ENCODE assay signal across 1 cellular context in the genomic region with DNA sequence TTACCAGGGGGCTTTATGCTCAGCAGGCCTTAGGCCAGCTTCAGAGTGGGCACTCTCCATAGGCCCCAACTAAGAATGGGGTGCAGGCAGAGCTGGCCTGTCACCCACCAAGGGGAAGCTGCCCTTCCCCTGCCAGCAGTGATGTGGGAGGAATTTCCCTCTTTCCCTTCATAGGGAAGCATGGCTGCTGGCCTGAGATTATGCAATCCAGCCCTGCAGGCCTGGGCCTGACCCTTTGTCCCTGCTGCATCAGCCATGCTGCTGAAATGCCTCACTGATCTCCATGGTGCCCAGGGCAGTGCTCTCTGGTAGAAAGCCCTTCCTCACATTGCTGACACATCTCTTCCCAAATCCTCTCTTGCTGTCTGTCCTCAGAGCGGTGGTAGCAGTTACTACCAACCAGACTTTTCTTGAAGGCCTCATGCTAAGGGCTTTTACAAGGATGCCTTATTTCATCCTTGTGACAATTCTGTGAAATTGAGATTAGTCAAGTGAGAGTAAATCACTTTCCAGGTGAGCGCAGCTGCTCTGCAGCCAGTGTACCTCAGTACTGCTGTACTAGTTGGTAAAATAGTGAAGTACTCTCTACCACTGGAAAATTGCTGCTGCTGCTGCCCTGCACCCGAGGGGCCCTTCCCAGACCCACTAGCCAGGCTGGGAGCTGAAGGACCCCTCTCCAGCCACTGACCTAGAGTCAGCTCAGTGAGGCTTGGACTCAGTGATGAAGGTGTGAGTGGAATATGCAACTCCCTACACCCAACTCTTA.
TF ChIP-seq lines count a peak whose summit lies in the region.

No MANE protein-coding gene starts in this region.

TF ChIP-seq in HepG2, 621 proteins besides CTCF, POLR2A, EP300 and RAD21 (continued from another document and continues in another):
- TF ChIP-seq, protein P1, sequence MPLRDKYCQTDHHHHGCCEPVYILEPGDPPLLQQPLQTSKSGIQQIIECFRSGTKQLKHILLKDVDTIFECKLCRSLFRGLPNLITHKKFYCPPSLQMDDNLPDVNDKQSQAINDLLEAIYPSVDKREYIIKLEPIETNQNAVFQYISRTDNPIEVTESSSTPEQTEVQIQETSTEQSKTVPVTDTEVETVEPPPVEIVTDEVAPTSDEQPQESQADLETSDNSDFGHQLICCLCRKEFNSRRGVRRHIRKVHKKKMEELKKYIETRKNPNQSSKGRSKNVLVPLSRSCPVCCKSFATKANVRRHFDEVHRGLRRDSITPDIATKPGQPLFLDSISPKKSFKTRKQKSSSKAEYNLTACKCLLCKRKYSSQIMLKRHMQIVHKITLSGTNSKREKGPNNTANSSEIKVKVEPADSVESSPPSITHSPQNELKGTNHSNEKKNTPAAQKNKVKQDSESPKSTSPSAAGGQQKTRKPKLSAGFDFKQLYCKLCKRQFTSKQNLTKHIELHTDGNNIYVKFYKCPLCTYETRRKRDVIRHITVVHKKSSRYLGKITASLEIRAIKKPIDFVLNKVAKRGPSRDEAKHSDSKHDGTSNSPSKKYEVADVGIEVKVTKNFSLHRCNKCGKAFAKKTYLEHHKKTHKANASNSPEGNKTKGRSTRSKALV (CRISPR knock-in tag; IDR thresholded peaks at IDR 0.05) = no peak
- TF ChIP-seq HNF4G (IDR thresholded peaks at IDR 0.05; ENCODE audit: borderline replicate concordance, low read depth, low read length) (no peak), HNF4G (CRISPR knock-in tag; IDR thresholded peaks at IDR 0.05; ENCODE audit: borderline replicate concordance, low read depth) (0 out of 2 replicates have a peak, but pooled peaks have one; percentile 21), ZSCAN12 (CRISPR knock-in tag; IDR thresholded peaks at IDR 0.05) (no peak), CEBPB (IDR thresholded peaks at IDR 0.05; ENCODE audit: borderline replicate concordance, low read depth, low read length) (peak; percentile 98), SIN3B (IDR thresholded peaks at IDR 0.05; ENCODE audit: low read length) (no peak), POGZ (CRISPR knock-in tag; IDR thresholded peaks at IDR 0.05) (no peak), TOPORS (CRISPR knock-in tag; IDR thresholded peaks at IDR 0.05) (no peak), BRCA1 (CRISPR knock-in tag; IDR thresholded peaks at IDR 0.05) (0 out of 2 replicates have a peak, but pooled peaks have one; percentile 21), ZNF468 (CRISPR knock-in tag; IDR thresholded peaks at IDR 0.05) (no peak), ZNF44 (CRISPR knock-in tag; IDR thresholded peaks at IDR 0.05) (no peak), MZF1 (CRISPR knock-in tag; IDR thresholded peaks at IDR 0.05; ENCODE audit: borderline replicate concordance) (no peak), FOXP1 (IDR thresholded peaks at IDR 0.05) (no peak), FOXP1 (CRISPR knock-in tag; IDR thresholded peaks at IDR 0.05) (no peak), ZNF644 (CRISPR knock-in tag; IDR thresholded peaks at IDR 0.05; ENCODE audit: low read depth) (peak; percentile 91; the same call in 1 of the 2 replicates), THAP11 (CRISPR knock-in tag; IDR thresholded peaks at IDR 0.05) (0 out of 2 replicates have a peak, but pooled peaks have one; percentile 44), RBM22 (optimal IDR thresholded peaks at IDR 0.05; ENCODE audit: low read length) (no peak), ETV6 (CRISPR knock-in tag; conservative IDR thresholded peaks at IDR 0.05) (0 out of 2 replicates have a peak, but pooled peaks have one; percentile 45), ZNF225 (CRISPR knock-in tag; IDR thresholded peaks at IDR 0.05) (peak; percentile 67; the same call in 1 of the 2 replicates), ZNF747 (CRISPR knock-in tag; IDR thresholded peaks at IDR 0.05; ENCODE audit: borderline replicate concordance) (no peak), ZNF331 (CRISPR knock-in tag; IDR thresholded peaks at IDR 0.05) (peak; percentile 54; the same call in 1 of the 2 replicates), KAT8 (CRISPR knock-in tag; IDR thresholded peaks at IDR 0.05) (peak; percentile 64; the same call in 1 of the 2 replicates), FOXC1 (CRISPR knock-in tag; IDR thresholded peaks at IDR 0.05; ENCODE audit: borderline replicate concordance) (0 out of 2 replicates have a peak, but pooled peaks have one; percentile 65), ZMYM3 (CRISPR knock-in tag; IDR thresholded peaks at IDR 0.05) (peak; percentile 59), NR2F6 (IDR thresholded peaks at IDR 0.05) (no peak; the same call in 1 of the 2 replicates), NR2F6 (CRISPR knock-in tag; IDR thresholded peaks at IDR 0.05) (peak; percentile 73; the same call in 1 of the 2 replicates), RFX1 (IDR thresholded peaks at IDR 0.05) (no peak), SUZ12 (IDR thresholded peaks at IDR 0.05; ENCODE audit: low read depth, low read length) (no peak), ZNF614 (CRISPR knock-in tag; IDR thresholded peaks at IDR 0.05; ENCODE audit: borderline replicate concordance) (0 out of 2 replicates have a peak, but pooled peaks have one; percentile 34), MTA1 (CRISPR knock-in tag; IDR thresholded peaks at IDR 0.05; ENCODE audit: borderline replicate concordance) (peak; percentile 60; the same call in 1 of the 2 replicates), NR2C2 (CRISPR knock-in tag; IDR thresholded peaks at IDR 0.05; ENCODE audit: borderline replicate concordance) (0 out of 2 replicates have a peak, but pooled peaks have one; percentile 51), RXRB (CRISPR knock-in tag; IDR thresholded peaks at IDR 0.05; ENCODE audit: borderline replicate concordance) (no peak), CAMTA2 (CRISPR knock-in tag; IDR thresholded peaks at IDR 0.05; ENCODE audit: borderline replicate concordance) (no peak), ATRX (CRISPR knock-in tag; IDR thresholded peaks at IDR 0.05; ENCODE audit: borderline replicate concordance) (no peak), CEBPG (CRISPR knock-in tag; IDR thresholded peaks at IDR 0.05) (peak; percentile 98), MIER2 (CRISPR knock-in tag; IDR thresholded peaks at IDR 0.05) (no peak), SNRNP70 (IDR thresholded peaks at IDR 0.05; ENCODE audit: low read depth, low read length) (no peak), ZFX (CRISPR knock-in tag; IDR thresholded peaks at IDR 0.05; ENCODE audit: low read depth) (peak; percentile 88), MYC (CRISPR knock-in tag; IDR thresholded peaks at IDR 0.05; ENCODE audit: borderline replicate concordance) (peak; percentile 75; the same call in 1 of the 2 replicates), WIZ (CRISPR knock-in tag; IDR thresholded peaks at IDR 0.05) (no peak), ZNF253 (CRISPR knock-in tag; IDR thresholded peaks at IDR 0.05; ENCODE audit: borderline replicate concordance) (no peak)
- TF ChIP-seq, protein P2, sequence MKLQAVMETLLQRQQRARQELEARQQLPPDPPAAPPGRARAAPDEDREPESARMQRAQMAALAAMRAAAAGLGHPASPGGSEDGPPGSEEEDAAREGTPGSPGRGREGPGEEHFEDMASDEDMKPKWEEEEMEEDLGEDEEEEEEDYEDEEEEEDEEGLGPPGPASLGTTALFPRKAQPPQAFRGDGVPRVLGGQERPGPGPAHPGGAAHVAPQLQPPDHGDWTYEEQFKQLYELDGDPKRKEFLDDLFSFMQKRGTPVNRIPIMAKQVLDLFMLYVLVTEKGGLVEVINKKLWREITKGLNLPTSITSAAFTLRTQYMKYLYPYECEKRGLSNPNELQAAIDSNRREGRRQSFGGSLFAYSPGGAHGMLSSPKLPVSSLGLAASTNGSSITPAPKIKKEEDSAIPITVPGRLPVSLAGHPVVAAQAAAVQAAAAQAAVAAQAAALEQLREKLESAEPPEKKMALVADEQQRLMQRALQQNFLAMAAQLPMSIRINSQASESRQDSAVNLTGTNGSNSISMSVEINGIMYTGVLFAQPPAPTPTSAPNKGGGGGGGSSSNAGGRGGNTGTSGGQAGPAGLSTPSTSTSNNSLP (IDR thresholded peaks at IDR 0.05; ENCODE audit: low read depth, low read length) = no peak
- TF ChIP-seq, protein P3, sequence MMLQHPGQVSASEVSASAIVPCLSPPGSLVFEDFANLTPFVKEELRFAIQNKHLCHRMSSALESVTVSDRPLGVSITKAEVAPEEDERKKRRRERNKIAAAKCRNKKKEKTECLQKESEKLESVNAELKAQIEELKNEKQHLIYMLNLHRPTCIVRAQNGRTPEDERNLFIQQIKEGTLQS (CRISPR knock-in tag; IDR thresholded peaks at IDR 0.05) = peak; percentile 47; the same call in 1 of the 2 replicates
- TF ChIP-seq, protein P4, sequence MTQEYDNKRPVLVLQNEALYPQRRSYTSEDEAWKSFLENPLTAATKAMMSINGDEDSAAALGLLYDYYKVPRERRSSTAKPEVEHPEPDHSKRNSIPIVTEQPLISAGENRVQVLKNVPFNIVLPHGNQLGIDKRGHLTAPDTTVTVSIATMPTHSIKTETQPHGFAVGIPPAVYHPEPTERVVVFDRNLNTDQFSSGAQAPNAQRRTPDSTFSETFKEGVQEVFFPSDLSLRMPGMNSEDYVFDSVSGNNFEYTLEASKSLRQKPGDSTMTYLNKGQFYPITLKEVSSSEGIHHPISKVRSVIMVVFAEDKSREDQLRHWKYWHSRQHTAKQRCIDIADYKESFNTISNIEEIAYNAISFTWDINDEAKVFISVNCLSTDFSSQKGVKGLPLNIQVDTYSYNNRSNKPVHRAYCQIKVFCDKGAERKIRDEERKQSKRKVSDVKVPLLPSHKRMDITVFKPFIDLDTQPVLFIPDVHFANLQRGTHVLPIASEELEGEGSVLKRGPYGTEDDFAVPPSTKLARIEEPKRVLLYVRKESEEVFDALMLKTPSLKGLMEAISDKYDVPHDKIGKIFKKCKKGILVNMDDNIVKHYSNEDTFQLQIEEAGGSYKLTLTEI (CRISPR knock-in tag; conservative IDR thresholded peaks at IDR 0.05) = no peak
- TF ChIP-seq, protein P5, sequence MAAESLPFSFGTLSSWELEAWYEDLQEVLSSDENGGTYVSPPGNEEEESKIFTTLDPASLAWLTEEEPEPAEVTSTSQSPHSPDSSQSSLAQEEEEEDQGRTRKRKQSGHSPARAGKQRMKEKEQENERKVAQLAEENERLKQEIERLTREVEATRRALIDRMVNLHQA (CRISPR knock-in tag; IDR thresholded peaks at IDR 0.05) = no peak
- TF ChIP-seq, protein P6, sequence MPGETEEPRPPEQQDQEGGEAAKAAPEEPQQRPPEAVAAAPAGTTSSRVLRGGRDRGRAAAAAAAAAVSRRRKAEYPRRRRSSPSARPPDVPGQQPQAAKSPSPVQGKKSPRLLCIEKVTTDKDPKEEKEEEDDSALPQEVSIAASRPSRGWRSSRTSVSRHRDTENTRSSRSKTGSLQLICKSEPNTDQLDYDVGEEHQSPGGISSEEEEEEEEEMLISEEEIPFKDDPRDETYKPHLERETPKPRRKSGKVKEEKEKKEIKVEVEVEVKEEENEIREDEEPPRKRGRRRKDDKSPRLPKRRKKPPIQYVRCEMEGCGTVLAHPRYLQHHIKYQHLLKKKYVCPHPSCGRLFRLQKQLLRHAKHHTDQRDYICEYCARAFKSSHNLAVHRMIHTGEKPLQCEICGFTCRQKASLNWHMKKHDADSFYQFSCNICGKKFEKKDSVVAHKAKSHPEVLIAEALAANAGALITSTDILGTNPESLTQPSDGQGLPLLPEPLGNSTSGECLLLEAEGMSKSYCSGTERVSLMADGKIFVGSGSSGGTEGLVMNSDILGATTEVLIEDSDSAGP (CRISPR knock-in tag; IDR thresholded peaks at IDR 0.05; ENCODE audit: borderline replicate concordance) = no peak
- TF ChIP-seq, protein P7, sequence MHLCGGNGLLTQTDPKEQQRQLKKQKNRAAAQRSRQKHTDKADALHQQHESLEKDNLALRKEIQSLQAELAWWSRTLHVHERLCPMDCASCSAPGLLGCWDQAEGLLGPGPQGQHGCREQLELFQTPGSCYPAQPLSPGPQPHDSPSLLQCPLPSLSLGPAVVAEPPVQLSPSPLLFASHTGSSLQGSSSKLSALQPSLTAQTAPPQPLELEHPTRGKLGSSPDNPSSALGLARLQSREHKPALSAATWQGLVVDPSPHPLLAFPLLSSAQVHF (CRISPR knock-in tag; IDR thresholded peaks at IDR 0.05) = no peak
- TF ChIP-seq, protein P8, sequence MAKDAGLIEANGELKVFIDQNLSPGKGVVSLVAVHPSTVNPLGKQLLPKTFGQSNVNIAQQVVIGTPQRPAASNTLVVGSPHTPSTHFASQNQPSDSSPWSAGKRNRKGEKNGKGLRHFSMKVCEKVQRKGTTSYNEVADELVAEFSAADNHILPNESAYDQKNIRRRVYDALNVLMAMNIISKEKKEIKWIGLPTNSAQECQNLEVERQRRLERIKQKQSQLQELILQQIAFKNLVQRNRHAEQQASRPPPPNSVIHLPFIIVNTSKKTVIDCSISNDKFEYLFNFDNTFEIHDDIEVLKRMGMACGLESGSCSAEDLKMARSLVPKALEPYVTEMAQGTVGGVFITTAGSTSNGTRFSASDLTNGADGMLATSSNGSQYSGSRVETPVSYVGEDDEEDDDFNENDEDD (CRISPR knock-in tag; IDR thresholded peaks at IDR 0.05; ENCODE audit: borderline replicate concordance) = peak; percentile 29; the same call in 1 of the 2 replicates
- TF ChIP-seq, protein P9, sequence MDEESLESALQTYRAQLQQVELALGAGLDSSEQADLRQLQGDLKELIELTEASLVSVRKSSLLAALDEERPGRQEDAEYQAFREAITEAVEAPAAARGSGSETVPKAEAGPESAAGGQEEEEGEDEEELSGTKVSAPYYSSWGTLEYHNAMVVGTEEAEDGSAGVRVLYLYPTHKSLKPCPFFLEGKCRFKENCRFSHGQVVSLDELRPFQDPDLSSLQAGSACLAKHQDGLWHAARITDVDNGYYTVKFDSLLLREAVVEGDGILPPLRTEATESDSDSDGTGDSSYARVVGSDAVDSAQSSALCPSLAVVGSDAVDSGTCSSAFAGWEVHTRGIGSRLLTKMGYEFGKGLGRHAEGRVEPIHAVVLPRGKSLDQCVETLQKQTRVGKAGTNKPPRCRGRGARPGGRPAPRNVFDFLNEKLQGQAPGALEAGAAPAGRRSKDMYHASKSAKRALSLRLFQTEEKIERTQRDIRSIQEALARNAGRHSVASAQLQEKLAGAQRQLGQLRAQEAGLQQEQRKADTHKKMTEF (CRISPR knock-in tag; IDR thresholded peaks at IDR 0.05) = 0 out of 2 replicates have a peak, but pooled peaks have one; percentile 50
- TF ChIP-seq, protein P10, sequence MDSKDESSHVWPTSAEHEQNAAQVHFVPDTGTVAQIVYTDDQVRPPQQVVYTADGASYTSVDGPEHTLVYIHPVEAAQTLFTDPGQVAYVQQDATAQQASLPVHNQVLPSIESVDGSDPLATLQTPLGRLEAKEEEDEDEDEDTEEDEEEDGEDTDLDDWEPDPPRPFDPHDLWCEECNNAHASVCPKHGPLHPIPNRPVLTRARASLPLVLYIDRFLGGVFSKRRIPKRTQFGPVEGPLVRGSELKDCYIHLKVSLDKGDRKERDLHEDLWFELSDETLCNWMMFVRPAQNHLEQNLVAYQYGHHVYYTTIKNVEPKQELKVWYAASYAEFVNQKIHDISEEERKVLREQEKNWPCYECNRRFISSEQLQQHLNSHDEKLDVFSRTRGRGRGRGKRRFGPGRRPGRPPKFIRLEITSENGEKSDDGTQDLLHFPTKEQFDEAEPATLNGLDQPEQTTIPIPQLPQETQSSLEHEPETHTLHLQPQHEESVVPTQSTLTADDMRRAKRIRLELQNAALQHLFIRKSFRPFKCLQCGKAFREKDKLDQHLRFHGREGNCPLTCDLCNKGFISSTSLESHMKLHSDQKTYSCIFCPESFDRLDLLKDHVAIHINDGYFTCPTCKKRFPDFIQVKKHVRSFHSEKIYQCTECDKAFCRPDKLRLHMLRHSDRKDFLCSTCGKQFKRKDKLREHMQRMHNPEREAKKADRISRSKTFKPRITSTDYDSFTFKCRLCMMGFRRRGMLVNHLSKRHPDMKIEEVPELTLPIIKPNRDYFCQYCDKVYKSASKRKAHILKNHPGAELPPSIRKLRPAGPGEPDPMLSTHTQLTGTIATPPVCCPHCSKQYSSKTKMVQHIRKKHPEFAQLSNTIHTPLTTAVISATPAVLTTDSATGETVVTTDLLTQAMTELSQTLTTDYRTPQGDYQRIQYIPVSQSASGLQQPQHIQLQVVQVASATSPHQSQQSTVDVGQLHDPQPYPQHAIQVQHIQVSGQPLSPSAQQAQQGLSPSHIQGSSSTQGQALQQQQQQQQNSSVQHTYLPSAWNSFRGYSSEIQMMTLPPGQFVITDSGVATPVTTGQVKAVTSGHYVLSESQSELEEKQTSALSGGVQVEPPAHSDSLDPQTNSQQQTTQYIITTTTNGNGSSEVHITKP (CRISPR knock-in tag; IDR thresholded peaks at IDR 0.05; ENCODE audit: low read depth) = no peak
